In genomic region chrX:19829817-19830216, GRCh38 we compare ENCODE assay signal across 1 cellular context.
A peak's percentile ranks its signal among the peaks of the same experiment; 100 is the strongest.
TF ChIP-seq lines count a peak whose summit lies in the region.

No MANE protein-coding gene starts in this region.

TF ChIP-seq in K562, 482 proteins besides CTCF, POLR2A, EP300 and RAD21 (continued from another document):
- TF ChIP-seq ZBTB11 (CRISPR knock-in tag; IDR thresholded peaks at IDR 0.05), result no peak
- no peak for TF ChIP-seq MAFF (IDR thresholded peaks at IDR 0.05; ENCODE audit: low read length)
- TF ChIP-seq JUNB (CRISPR knock-in tag; conservative IDR thresholded peaks at IDR 0.05), result no peak
- TF ChIP-seq CEBPB (tag; IDR thresholded peaks at IDR 0.05), result no peak
- TF ChIP-seq RBM22 (IDR thresholded peaks at IDR 0.05; ENCODE audit: low read depth, low read length, poor library complexity, severe bottlenecking), result no peak
- no peak for TF ChIP-seq ZSCAN32 (CRISPR knock-in tag; IDR thresholded peaks at IDR 0.05)
- TF ChIP-seq, protein P1, sequence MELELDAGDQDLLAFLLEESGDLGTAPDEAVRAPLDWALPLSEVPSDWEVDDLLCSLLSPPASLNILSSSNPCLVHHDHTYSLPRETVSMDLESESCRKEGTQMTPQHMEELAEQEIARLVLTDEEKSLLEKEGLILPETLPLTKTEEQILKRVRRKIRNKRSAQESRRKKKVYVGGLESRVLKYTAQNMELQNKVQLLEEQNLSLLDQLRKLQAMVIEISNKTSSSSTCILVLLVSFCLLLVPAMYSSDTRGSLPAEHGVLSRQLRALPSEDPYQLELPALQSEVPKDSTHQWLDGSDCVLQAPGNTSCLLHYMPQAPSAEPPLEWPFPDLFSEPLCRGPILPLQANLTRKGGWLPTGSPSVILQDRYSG (tag; conservative IDR thresholded peaks at IDR 0.05; ENCODE audit: low read depth), result 0 out of 2 replicates have a peak, but pooled peaks have one; percentile 61
- TF ChIP-seq HINFP (tag; conservative IDR thresholded peaks at IDR 0.05; ENCODE audit: low read depth), result no peak
- TF ChIP-seq ETV1 (tag; conservative IDR thresholded peaks at IDR 0.05; ENCODE audit: low read depth), result peak; percentile 53
- TF ChIP-seq CBX1 (IDR thresholded peaks at IDR 0.05; ENCODE audit: low read depth), result no peak
- no peak for TF ChIP-seq TEAD2 (tag; IDR thresholded peaks at IDR 0.05)
- TF ChIP-seq, protein P2, sequence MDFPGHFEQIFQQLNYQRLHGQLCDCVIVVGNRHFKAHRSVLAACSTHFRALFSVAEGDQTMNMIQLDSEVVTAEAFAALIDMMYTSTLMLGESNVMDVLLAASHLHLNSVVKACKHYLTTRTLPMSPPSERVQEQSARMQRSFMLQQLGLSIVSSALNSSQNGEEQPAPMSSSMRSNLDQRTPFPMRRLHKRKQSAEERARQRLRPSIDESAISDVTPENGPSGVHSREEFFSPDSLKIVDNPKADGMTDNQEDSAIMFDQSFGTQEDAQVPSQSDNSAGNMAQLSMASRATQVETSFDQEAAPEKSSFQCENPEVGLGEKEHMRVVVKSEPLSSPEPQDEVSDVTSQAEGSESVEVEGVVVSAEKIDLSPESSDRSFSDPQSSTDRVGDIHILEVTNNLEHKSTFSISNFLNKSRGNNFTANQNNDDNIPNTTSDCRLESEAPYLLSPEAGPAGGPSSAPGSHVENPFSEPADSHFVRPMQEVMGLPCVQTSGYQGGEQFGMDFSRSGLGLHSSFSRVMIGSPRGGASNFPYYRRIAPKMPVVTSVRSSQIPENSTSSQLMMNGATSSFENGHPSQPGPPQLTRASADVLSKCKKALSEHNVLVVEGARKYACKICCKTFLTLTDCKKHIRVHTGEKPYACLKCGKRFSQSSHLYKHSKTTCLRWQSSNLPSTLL (IDR thresholded peaks at IDR 0.05), result no peak
- TF ChIP-seq LEF1 (IDR thresholded peaks at IDR 0.05), result no peak
- no peak for TF ChIP-seq MITF (IDR thresholded peaks at IDR 0.05)
- TF ChIP-seq TCF7 (IDR thresholded peaks at IDR 0.05; ENCODE audit: borderline replicate concordance), result no peak
- no peak for TF ChIP-seq SNAPC5 (CRISPR knock-in tag; IDR thresholded peaks at IDR 0.05)
- 0 out of 4 replicates have a peak, but pooled peaks of 1 of the 2 experiments have one; percentile 28 for TF ChIP-seq ZNF639 (CRISPR knock-in tag; conservative IDR thresholded peaks at IDR 0.05 in 1 of 2, IDR thresholded peaks at IDR 0.05 in 1 of 2)
- TF ChIP-seq CEBPG (CRISPR knock-in tag; IDR thresholded peaks at IDR 0.05), result no peak
- TF ChIP-seq CEBPG (tag; conservative IDR thresholded peaks at IDR 0.05 in 1 of 2, IDR thresholded peaks at IDR 0.05 in 1 of 2), result no peak
- TF ChIP-seq KLF16 (IDR thresholded peaks at IDR 0.05), result no peak
- no peak for TF ChIP-seq EP400 (IDR thresholded peaks at IDR 0.05)
- peak; percentile 72; the same call in 1 of the 2 replicates for TF ChIP-seq STAT5A (IDR thresholded peaks at IDR 0.05; ENCODE audit: borderline replicate concordance, low read length)
- TF ChIP-seq HNRNPLL (IDR thresholded peaks at IDR 0.05; ENCODE audit: low read depth, low read length, poor library complexity, severe bottlenecking), result no peak
- no peak for TF ChIP-seq SIN3A (IDR thresholded peaks at IDR 0.05; ENCODE audit: borderline replicate concordance in 2 of 2, control insufficient read depth in 1 of 2, low read depth in 2 of 2, low read length in 2 of 2)
- TF ChIP-seq, protein P3, sequence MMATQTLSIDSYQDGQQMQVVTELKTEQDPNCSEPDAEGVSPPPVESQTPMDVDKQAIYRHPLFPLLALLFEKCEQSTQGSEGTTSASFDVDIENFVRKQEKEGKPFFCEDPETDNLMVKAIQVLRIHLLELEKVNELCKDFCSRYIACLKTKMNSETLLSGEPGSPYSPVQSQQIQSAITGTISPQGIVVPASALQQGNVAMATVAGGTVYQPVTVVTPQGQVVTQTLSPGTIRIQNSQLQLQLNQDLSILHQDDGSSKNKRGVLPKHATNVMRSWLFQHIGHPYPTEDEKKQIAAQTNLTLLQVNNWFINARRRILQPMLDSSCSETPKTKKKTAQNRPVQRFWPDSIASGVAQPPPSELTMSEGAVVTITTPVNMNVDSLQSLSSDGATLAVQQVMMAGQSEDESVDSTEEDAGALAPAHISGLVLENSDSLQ (IDR thresholded peaks at IDR 0.05), result peak; percentile 71
- no peak for TF ChIP-seq HCFC1 (IDR thresholded peaks at IDR 0.05; ENCODE audit: low read depth, low read length)
- no peak for TF ChIP-seq XRCC3 (IDR thresholded peaks at IDR 0.05)
- TF ChIP-seq CBFA2T3 (IDR thresholded peaks at IDR 0.05), result no peak
- no peak for TF ChIP-seq RFX7 (CRISPR knock-in tag; IDR thresholded peaks at IDR 0.05)
- no peak for TF ChIP-seq NR2C2 (CRISPR knock-in tag; IDR thresholded peaks at IDR 0.05)
- peak; percentile 45; the same call in 1 of the 2 replicates for TF ChIP-seq NR2C2 (tag; IDR thresholded peaks at IDR 0.05)
- peak; percentile 51 for TF ChIP-seq MEIS2 (IDR thresholded peaks at IDR 0.05; ENCODE audit: partially characterized antibody)
- no peak for TF ChIP-seq PBX2 (CRISPR knock-in tag; IDR thresholded peaks at IDR 0.05; ENCODE audit: low read depth)
- peak; percentile 60 for TF ChIP-seq PBX2 (tag; conservative IDR thresholded peaks at IDR 0.05; ENCODE audit: low read depth)
- no peak for TF ChIP-seq ZNF253 (CRISPR knock-in tag; conservative IDR thresholded peaks at IDR 0.05)
TF ChIP-seq in K562: peak in this region for 11.
